ENCODE assay signal across 19 cellular contexts in genomic region chr20:2137552-2138201, GRCh38. TPM values are rescaled to one million over a fixed set of nuclear protein-coding genes. Genes with fewer than 3 reads are reported as not detected.
DNase-seq lines count a peak whose midpoint lies in the region; ATAC-seq and TF ChIP-seq lines count a peak whose summit lies in the region.
"Had no signal": no experiment of that assay in that cellular context is flagged by ENCODE, and none has a peak within 500 bp of the region (broad histone marks: within the 10 kb centered on the region; RNA-seq: fewer than 3 reads in every experiment).

No MANE protein-coding gene starts in this region.

- ATAC-seq in HG02973 (IDR thresholded peaks at IDR 0.05; ENCODE audit: unreplicated experiment), result no peak
- ATAC-seq: body of pancreas; lower lobe of right lung; naive thymus-derived CD8-positive, alpha-beta T cell; psoas muscle; T-cell had no signal

- H3K4me1 Mint-ChIP-seq in endodermal cell, result peaks cover 8% of the 10 kb centered on the region

- no peaks in the 10 kb centered on the region for H3K4me1 ChIP-seq in endodermal cell (ENCODE audit: control insufficient read depth, insufficient read depth, low read length)
- H3K4me1 ChIP-seq in testis, result peaks cover 6% of the 10 kb centered on the region
- H3K4me1 ChIP-seq: body of pancreas had no signal

- H3K4me3 Mint-ChIP-seq in endodermal cell, result no peak overlapping the region
- H3K4me3 Mint-ChIP-seq: naive thymus-derived CD8-positive, alpha-beta T cell; T-cell had no signal

- H3K36me3 ChIP-seq in endodermal cell (ENCODE audit: control insufficient read depth, insufficient read depth, low read length) (peaks cover 12% of the 10 kb centered on the region), testis (ENCODE audit: low read depth, missing control alignments) (no peaks in the 10 kb centered on the region)
- H3K36me3 ChIP-seq: lower lobe of right lung had no signal

- H3K27ac Mint-ChIP-seq in endodermal cell, result peak overlapping the region; percentile 0
- H3K27ac Mint-ChIP-seq: T-cell had no signal

- intact Hi-C loops in testis (cut with DNase I; ENCODE audit: low total_unique reads), result no loop called here

- H3K36me3 Mint-ChIP-seq in endodermal cell (ENCODE audit: low read depth), result peaks cover 2% of the 10 kb centered on the region

- DNase-seq in GM03348 (ENCODE audit: low spot score) (peak; percentile 83), T1000 (lab: John Stamatoyannopoulos, UW) (peak; percentile 74), endodermal cell (no peak), skeletal muscle cell (ENCODE audit: low read depth) (peak; percentile 64), ecto neural progenitor cell (ENCODE audit: low spot score) (no peak), testis (no peak), NCI-H82 (lab: John Stamatoyannopoulos, UW) (no peak)
- DNase-seq: activated effector memory CD4-positive, alpha-beta T cell treated with anti-CD3 and anti-CD28 coated beads, Interleukin-2, amount 50 U/mL, for 16 hours; body of pancreas; effector CD4-positive, alpha-beta T cell; foreskin melanocyte; GOT3; lower lobe of right lung; naive thymus-derived CD8-positive, alpha-beta T cell; NCI-H1092 treated with DMSO at 0.1 percent for 48 hours; psoas muscle; T-cell had no signal

- H3K9me3 ChIP-seq in endodermal cell (ENCODE audit: control insufficient read depth, low read length), result no peaks in the 10 kb centered on the region
- H3K9me3 ChIP-seq in testis, result no peaks in the 10 kb centered on the region
- H3K9me3 ChIP-seq: BLaER1 treated with 17β-estradiol and CSF1 and Interleukin-3, amounts not matched to agents 10 nM and 100 nM; body of pancreas; lower lobe of right lung; psoas muscle had no signal

- H3K27me3 Mint-ChIP-seq in endodermal cell (ENCODE audit: insufficient read depth), result no peaks in the 10 kb centered on the region
- H3K27me3 Mint-ChIP-seq: naive thymus-derived CD8-positive, alpha-beta T cell; T-cell had no signal

- no peak for TF ChIP-seq POLR2A in testis (IDR thresholded peaks at IDR 0.05)

- H3K4me3 ChIP-seq in endodermal cell (ENCODE audit: low read length), result no peak overlapping the region
- H3K4me3 ChIP-seq in skeletal muscle cell (ENCODE audit: low read depth, low read length), result no peak overlapping the region
- no peak overlapping the region for H3K4me3 ChIP-seq in testis
- H3K4me3 ChIP-seq: BLaER1 treated with 17β-estradiol and CSF1 and Interleukin-3, amounts not matched to agents 10 nM and 100 nM; body of pancreas; lower lobe of right lung; psoas muscle had no signal

- H3K9ac ChIP-seq in endodermal cell (ENCODE audit: extremely low read depth, low read length, poor library complexity, severe bottlenecking), result no peak overlapping the region
- H3K9ac ChIP-seq: BLaER1 treated with 17β-estradiol and CSF1 and Interleukin-3, amounts not matched to agents 10 nM and 100 nM had no signal

- H3K9me3 Mint-ChIP-seq in endodermal cell, result no peaks in the 10 kb centered on the region
- H3K9me3 Mint-ChIP-seq: naive thymus-derived CD8-positive, alpha-beta T cell; T-cell had no signal

- TF ChIP-seq CTCF in endodermal cell (conservative IDR thresholded peaks at IDR 0.05) (no peak), testis (IDR thresholded peaks at IDR 0.05) (no peak)

- H3K27ac ChIP-seq in endodermal cell (ENCODE audit: low read depth, low read length), result no peak overlapping the region
- H3K27ac ChIP-seq in testis, result no peak overlapping the region
- H3K27ac ChIP-seq: BLaER1 treated with 17β-estradiol and CSF1 and Interleukin-3, amounts not matched to agents 10 nM and 100 nM; body of pancreas; lower lobe of right lung; psoas muscle had no signal

- WGBS in endodermal cell (ENCODE audit: insufficient coverage in 1 of 2, insufficient read length in 1 of 2), 2 experiments, result 93 to 94% methylated on average over 9 to 11 of the region's 11 CpGs
- WGBS in testis, 2 donors, result 85 to 87% methylated on average over 11 of the region's 11 CpGs

- no peaks in the 10 kb centered on the region for H3K27me3 ChIP-seq in endodermal cell (ENCODE audit: control insufficient read depth, insufficient read depth, low read length, poor library complexity, severe bottlenecking)
- H3K27me3 ChIP-seq in testis, result no peaks in the 10 kb centered on the region
- H3K27me3 ChIP-seq: BLaER1 treated with 17β-estradiol and CSF1 and Interleukin-3, amounts not matched to agents 10 nM and 100 nM; body of pancreas had no signal

RNA-seq across cellular contexts. Expression of gene STK35, which starts 36.0 kb away (rescaled TPM):
- 10 to 100 TPM; 44.0 to 46.3 TPM for total RNA-seq in endodermal cell
- 17.3 TPM for polyA plus RNA-seq in endodermal cell (2013, experiment 1 of 2)
- polyA plus RNA-seq in endodermal cell (2013, experiment 2 of 2), result 16.2 TPM
- total RNA-seq in testis, result 10 to 100 TPM; 73.0 to 82.8 TPM
- polyA plus RNA-seq in testis (ENCODE audit: insufficient read depth, low read depth, low replicate concordance), result 46.3 TPM

Comparison
In these comparisons a context has a peak if more than half of its experiments do, and no peak if none do; other contexts are left out.
1. DNase-seq: peak in GM03348 (single experiment), T1000 (single experiment) and skeletal muscle cell (single experiment); none in endodermal cell (single experiment), ecto neural progenitor cell (single experiment), testis (single experiment) and NCI-H82 (single experiment).